19 cellular contexts compared by ENCODE assay signal in the genomic region with DNA sequence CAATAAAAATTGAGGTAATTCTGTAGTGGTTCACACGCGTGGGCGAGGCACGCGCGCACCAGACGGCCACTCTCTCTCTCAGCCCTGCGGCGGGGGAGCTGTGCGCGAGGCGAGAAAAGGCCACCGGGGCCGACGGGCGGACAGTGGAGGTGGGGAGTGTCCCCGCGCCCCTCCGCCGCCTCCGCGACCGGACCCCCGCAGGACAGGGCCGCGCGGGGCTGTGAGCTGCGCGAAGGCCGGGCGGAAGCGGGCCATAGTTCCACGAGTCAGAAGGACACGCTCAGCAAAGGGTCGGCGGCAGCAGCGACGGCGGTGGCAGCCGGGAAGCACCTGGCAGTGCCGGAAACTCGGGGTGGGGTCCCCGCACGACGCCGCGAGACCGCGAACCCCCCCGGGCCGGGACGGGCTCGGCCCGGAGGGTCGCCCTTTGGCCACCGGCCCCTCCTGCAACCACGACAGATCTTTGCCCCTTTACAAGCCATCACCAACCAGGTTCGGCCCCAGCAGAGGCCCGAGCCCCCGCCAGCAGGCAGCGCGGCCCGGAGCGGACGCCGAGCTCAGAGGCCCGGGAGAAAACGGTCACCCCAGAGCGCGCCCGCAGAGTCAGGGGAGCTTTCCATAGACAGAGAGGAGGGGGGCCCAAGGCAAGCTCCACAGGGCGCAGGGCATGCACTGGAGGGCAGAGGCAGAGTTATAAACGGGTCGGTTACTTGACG.
DNase-seq lines count a peak whose midpoint lies in the region; ATAC-seq and TF ChIP-seq lines count a peak whose summit lies in the region.
"Had no signal": no experiment of that assay in that cellular context is flagged by ENCODE, and none has a peak within 500 bp of the region (broad histone marks: within the 10 kb centered on the region; RNA-seq: fewer than 3 reads in every experiment).

No MANE protein-coding gene starts in this region.

- H3K9me3 ChIP-seq in suprapubic skin = no peaks in the 10 kb centered on the region
- H3K9me3 ChIP-seq: BE2C had no signal

- H3K27ac ChIP-seq in suprapubic skin = no peak overlapping the region
- H3K27ac ChIP-seq: 22Rv1, KMS-11 had no signal

- H3K4me1 Mint-ChIP-seq in activated CD8-positive, alpha-beta memory T cell treated with anti-CD3 and anti-CD28 coated beads, Interleukin-2, amount 10 ng/mL, durations not matched to agents 7 days and 5 days = no peaks in the 10 kb centered on the region
- H3K4me1 Mint-ChIP-seq: CD4-positive, alpha-beta memory T cell had no signal

- no peak for TF ChIP-seq CTCF in suprapubic skin (IDR thresholded peaks at IDR 0.05)

- peaks cover 6% of the 10 kb centered on the region for H3K9me3 Mint-ChIP-seq in activated CD8-positive, alpha-beta memory T cell treated with anti-CD3 and anti-CD28 coated beads, Interleukin-2, amount 10 ng/mL, durations not matched to agents 7 days and 5 days (ENCODE audit: low read depth)

- CTCF ChIA-PET in activated CD8-positive, alpha-beta memory T cell treated with anti-CD3 and anti-CD28 coated beads, Interleukin-2, amount 10 ng/mL, durations not matched to agents 7 days and 5 days (lab: Charles Lee) = no interaction called here

- no peak for ATAC-seq in activated CD8-positive, alpha-beta memory T cell treated with anti-CD3 and anti-CD28 coated beads, Interleukin-2, amount 10 ng/mL, durations not matched to agents 7 days and 5 days
- no peak for ATAC-seq in GM18858 (IDR thresholded peaks at IDR 0.05; ENCODE audit: unreplicated experiment)
- ATAC-seq: Panc1 had no signal

- TF ChIP-seq EP300 in suprapubic skin (IDR thresholded peaks at IDR 0.05) = no peak

- no peak overlapping the region for H3K4me3 Mint-ChIP-seq in activated CD8-positive, alpha-beta memory T cell treated with anti-CD3 and anti-CD28 coated beads, Interleukin-2, amount 10 ng/mL, durations not matched to agents 7 days and 5 days
- H3K4me3 Mint-ChIP-seq: CD4-positive, alpha-beta memory T cell had no signal

- no peak overlapping the region for H3K27ac Mint-ChIP-seq in activated CD8-positive, alpha-beta memory T cell treated with anti-CD3 and anti-CD28 coated beads, Interleukin-2, amount 10 ng/mL, durations not matched to agents 7 days and 5 days
- H3K27ac Mint-ChIP-seq: CD4-positive, alpha-beta memory T cell had no signal

- H3K27me3 ChIP-seq in suprapubic skin = no peaks in the 10 kb centered on the region
- H3K27me3 ChIP-seq: BE2C had no signal

- 78% methylated on average over 66 of the region's 75 CpGs for WGBS in suprapubic skin

- H3K36me3 ChIP-seq in suprapubic skin = peaks cover 15% of the 10 kb centered on the region
- H3K36me3 ChIP-seq: BE2C had no signal

- DNase-seq in activated CD8-positive, alpha-beta memory T cell treated with anti-CD3 and anti-CD28 coated beads for 24 hours = peak; percentile 33
- no peak for DNase-seq in activated CD8-positive, alpha-beta memory T cell treated with anti-CD3 and anti-CD28 coated beads, Interleukin-2, amount 10 ng/mL, durations not matched to agents 7 days and 5 days
- peak; percentile 33 for DNase-seq in ecto neural progenitor cell (ENCODE audit: low spot score)
- peak; percentile 88 for DNase-seq in mesenteric fat pad (ENCODE audit: low spot score)
- peak; percentile 37 to 59 for DNase-seq in suprapubic skin (ENCODE audit: low spot score in 2 of 2)
- no peak for DNase-seq in SKM-1 treated with dmso at 0.1 percent for 144 hours (lab: John Stamatoyannopoulos, UW; ENCODE audit: unreplicated experiment)
- DNase-seq in NCI-H2029 (lab: John Stamatoyannopoulos, UW) = no peak
- DNase-seq: BE2C; Calu3; CD4-positive, alpha-beta memory T cell; NCI-H1048; NCI-H1436 treated with DMSO at 0.1 percent for 48 hours; NCI-H2081; NCI-H2227 treated with DMSO at 0.1 percent for 48 hours; NCI-H524 had no signal

- no peak for TF ChIP-seq POLR2A in suprapubic skin (IDR thresholded peaks at IDR 0.05)

- no peaks in the 10 kb centered on the region for H3K36me3 Mint-ChIP-seq in activated CD8-positive, alpha-beta memory T cell treated with anti-CD3 and anti-CD28 coated beads, Interleukin-2, amount 10 ng/mL, durations not matched to agents 7 days and 5 days
- H3K36me3 Mint-ChIP-seq: CD4-positive, alpha-beta memory T cell had no signal

- H3K4me1 ChIP-seq in suprapubic skin = no peaks in the 10 kb centered on the region
- H3K4me1 ChIP-seq: BE2C had no signal

- H3K27me3 Mint-ChIP-seq in activated CD8-positive, alpha-beta memory T cell treated with anti-CD3 and anti-CD28 coated beads, Interleukin-2, amount 10 ng/mL, durations not matched to agents 7 days and 5 days = no peaks in the 10 kb centered on the region
- H3K27me3 Mint-ChIP-seq: CD4-positive, alpha-beta memory T cell had no signal

- H3K4me3 ChIP-seq in suprapubic skin = no peak overlapping the region

Comparison
In these comparisons a context has a peak if more than half of its experiments do, and no peak if none do; other contexts are left out.
1. DNase-seq: peak in activated CD8-positive, alpha-beta memory T cell treated with anti-CD3 and anti-CD28 coated beads for 24 hours (single experiment), ecto neural progenitor cell (single experiment), mesenteric fat pad (single experiment) and suprapubic skin (2 of 2); none in activated CD8-positive, alpha-beta memory T cell treated with anti-CD3 and anti-CD28 coated beads, Interleukin-2, amount 10 ng/mL, durations not matched to agents 7 days and 5 days (single experiment), SKM-1 treated with dmso at 0.1 percent for 144 hours (single experiment) and NCI-H2029 (single experiment).